In the genomic region with DNA sequence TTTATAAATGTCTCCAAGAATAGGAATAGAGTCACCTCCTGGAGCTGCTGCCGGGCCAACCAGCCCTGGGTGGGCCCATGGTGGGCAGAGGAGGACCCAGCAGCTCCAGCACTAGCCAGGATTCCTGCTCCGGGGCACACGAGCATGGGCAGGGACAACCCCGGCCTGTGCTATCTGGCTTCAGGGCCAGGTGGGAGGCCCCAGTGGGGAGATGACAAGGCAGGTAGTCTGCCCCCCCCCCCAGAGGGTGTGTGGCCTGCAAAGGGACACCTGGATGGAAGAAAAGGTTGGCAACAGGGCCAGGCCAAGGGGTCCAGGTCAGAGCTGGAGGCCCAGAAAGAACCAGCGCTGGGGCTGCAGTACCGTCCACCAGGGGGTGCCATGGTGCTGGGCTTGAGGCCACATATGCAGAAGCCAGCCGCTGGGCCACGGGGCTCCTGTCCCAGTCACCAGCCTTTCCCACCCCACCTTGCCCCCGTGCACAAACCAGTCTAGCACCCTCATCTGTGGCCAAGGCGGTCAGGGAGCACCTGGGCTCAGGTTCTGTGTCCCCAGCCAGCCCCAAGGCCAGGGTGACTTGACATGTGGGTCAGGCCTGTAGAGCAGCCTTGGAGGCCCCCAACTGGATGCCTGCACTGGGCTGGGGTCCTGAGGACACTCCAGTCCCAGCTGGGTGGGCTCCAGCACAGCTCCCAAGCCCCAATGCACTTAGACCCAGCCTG, we compare ENCODE assay signal across 8 cellular contexts. TPM values are rescaled to one million over a fixed set of nuclear protein-coding genes. Genes with fewer than 3 reads are reported as not detected.
DNase-seq lines count a peak whose midpoint lies in the region; ATAC-seq, FAIRE-seq and TF ChIP-seq lines count a peak whose summit lies in the region.

No MANE protein-coding gene starts in this region.

- ATAC-seq in HG03457 (IDR thresholded peaks at IDR 0.05; ENCODE audit: unreplicated experiment) = no peak

- H3K27ac Mint-ChIP-seq in astrocyte (ENCODE audit: unreplicated experiment) = no peak overlapping the region

- H3K4me3 ChIP-seq in LNCaP clone FGC (ENCODE audit: low read depth, low read length) (no peak overlapping the region), astrocyte (ENCODE audit: insufficient read depth, low read depth, low read length) (no peak overlapping the region), sigmoid colon (peak overlapping the region in 1 of 4 donors; percentile 23)

- intact Hi-C loops in sigmoid colon (cut with DNase I) = loop anchor here (1.0 to 10.0 kb wide), 5 partner anchors 74 to 582 kb away; partner anchors contain the start of genes CDKN1C and TSSC4

- H3K9me3 ChIP-seq in astrocyte (ENCODE audit: insufficient read depth, low read depth, low read length) (no peaks in the 10 kb centered on the region), sigmoid colon (no peaks in the 10 kb centered on the region)

- H3K4me3 Mint-ChIP-seq in astrocyte (ENCODE audit: unreplicated experiment) = no peak overlapping the region

- H3K4me1 ChIP-seq in astrocyte (ENCODE audit: insufficient read depth, low read length) (peaks cover 11% of the 10 kb centered on the region), sigmoid colon (peaks cover 0 to 62% (median 52%) of the 10 kb centered on the region in 4 donors)

- no peaks in the 10 kb centered on the region for H3K9me3 Mint-ChIP-seq in astrocyte (ENCODE audit: unreplicated experiment)

- TF ChIP-seq CTCF in LNCaP clone FGC (IDR thresholded peaks at IDR 0.05; ENCODE audit: control insufficient read depth, extremely low read depth, insufficient read depth) = peak; percentile 85
- peak; percentile 64 for TF ChIP-seq CTCF in astrocyte (IDR thresholded peaks at IDR 0.05; ENCODE audit: insufficient read depth, low read depth, low read length)
- peak; percentile 91 to 98 (median 94) for TF ChIP-seq CTCF in sigmoid colon (IDR thresholded peaks at IDR 0.05)

- H4K20me1 ChIP-seq in astrocyte (ENCODE audit: insufficient read depth, low read length) = no peaks in the 10 kb centered on the region

- peaks cover 2% of the 10 kb centered on the region for H3K27me3 Mint-ChIP-seq in astrocyte (ENCODE audit: low read depth, unreplicated experiment)

- TF ChIP-seq EP300 in sigmoid colon (IDR thresholded peaks at IDR 0.05) = no peak

- DNase-seq in EL = peak; percentile 66
- DNase-seq in LNCaP clone FGC (ENCODE audit: low read depth) = no peak
- peak; percentile 47 for DNase-seq in T-helper 22 cell (ENCODE audit: low read depth)
- peak; percentile 23 for DNase-seq in astrocyte (ENCODE audit: low read depth)
- peak; percentile 83 for DNase-seq in hepatic stellate cell (ENCODE audit: low spot score)
- DNase-seq in sigmoid colon = peak; percentile 95
- no peak for DNase-seq in occipital lobe (lab: John Stamatoyannopoulos, UW)

- no peak for TF ChIP-seq POLR2A in sigmoid colon (IDR thresholded peaks at IDR 0.05)

- H3K27me3 ChIP-seq in astrocyte (ENCODE audit: insufficient read depth, low read length) (no peaks in the 10 kb centered on the region), sigmoid colon (no peaks in the 10 kb centered on the region)

- H3K4me2 ChIP-seq in astrocyte (ENCODE audit: low read length) = no peak overlapping the region

- WGBS in sigmoid colon, 2 donors = 24 to 31% methylated on average over 10 of the region's 10 CpGs

- H3K36me3 ChIP-seq in astrocyte (ENCODE audit: insufficient read depth, low read length) (no peaks in the 10 kb centered on the region), sigmoid colon (no peaks in the 10 kb centered on the region)

- H2AFZ ChIP-seq in astrocyte (ENCODE audit: low read depth, low read length) = no peak overlapping the region

- FAIRE-seq in astrocyte (lab: Jason Lieb, UNC) = no peak

- no peak overlapping the region for H3K9ac ChIP-seq in astrocyte (ENCODE audit: low read length)

- H3K4me1 Mint-ChIP-seq in astrocyte (ENCODE audit: low read depth, unreplicated experiment) = peaks cover 9% of the 10 kb centered on the region

- H3K36me3 Mint-ChIP-seq in astrocyte (ENCODE audit: low read depth, unreplicated experiment) = no peaks in the 10 kb centered on the region

- H3K79me2 ChIP-seq in astrocyte (ENCODE audit: insufficient read depth, low read length) = no peaks in the 10 kb centered on the region

- H3K27ac ChIP-seq in astrocyte (ENCODE audit: low read depth, low read length) (no peak overlapping the region), sigmoid colon (peak overlapping the region; percentile 87 to 94 (median 92))

RNA-seq across cellular contexts. Expression of gene TSPAN32, which starts 3.5 kb away (rescaled TPM):
- total RNA-seq in astrocyte (not detected in 2 replicates), sigmoid colon (1 to 10 TPM in 2 of 4 donors, under 1 TPM in 2; 0.81 to 5.3 (median 0.95) TPM), occipital lobe (not detected)
- 1 to 10 TPM in 1 of 3 donors, not detected in 2; 4.6 TPM for polyA plus RNA-seq in sigmoid colon

RNA-seq across cellular contexts. Expression of gene C11orf21, which starts 3.6 kb away (rescaled TPM):
- total RNA-seq in astrocyte (not detected in 2 replicates), sigmoid colon (under 1 TPM in 2 of 4 donors, not detected in 2; 0.68 to 0.71 TPM), occipital lobe (0.16 TPM)
- 1 to 10 TPM in 1 of 3 donors, not detected in 2; 6.2 TPM for polyA plus RNA-seq in sigmoid colon

RNA-seq across cellular contexts. Expression of gene ASCL2, which starts 34.9 kb away (rescaled TPM):
- total RNA-seq in astrocyte (not detected in 2 replicates), sigmoid colon (under 1 TPM in 2 of 4 donors, not detected in 2; 0.28 to 0.33 TPM), occipital lobe (1.4 TPM)
- polyA plus RNA-seq in sigmoid colon = 1 to 10 TPM; 1.2 to 4.8 (median 1.4) TPM

Comparison
In these comparisons a context has a peak if more than half of its experiments do, and no peak if none do; other contexts are left out.
1. DNase-seq: peak in EL (single experiment), T-helper 22 cell (single experiment), astrocyte (single experiment), hepatic stellate cell (single experiment) and sigmoid colon (single experiment); none in LNCaP clone FGC (single experiment) and occipital lobe (single experiment).
2. Peak in every context shown above with its lines, with median percentiles within 50 percentile points of each other: CTCF ChIP-seq.